8 cellular contexts compared by ENCODE assay signal in genomic region chr11:66677599-66678375, GRCh38. TPM values are rescaled to one million over a fixed set of nuclear protein-coding genes. Genes with fewer than 3 reads are reported as not detected.
DNase-seq lines count a peak whose midpoint lies in the region; ATAC-seq and TF ChIP-seq lines count a peak whose summit lies in the region.

RBM4B (minus strand) TSS chr11:66677887; CDS start chr11:66677079, 808 bp downstream.

- H3K27ac Mint-ChIP-seq in central memory CD8-positive, alpha-beta T cell (ENCODE audit: low read depth): peak within 1 kb of the TSS; percentile 99

- peaks cover 43% of the 10 kb centered on the region for H3K4me1 Mint-ChIP-seq in central memory CD8-positive, alpha-beta T cell

- H3K27me3 Mint-ChIP-seq in central memory CD8-positive, alpha-beta T cell: no peaks in the 10 kb centered on the region

- peaks cover 15% of the 10 kb centered on the region for H3K36me3 Mint-ChIP-seq in central memory CD8-positive, alpha-beta T cell (ENCODE audit: insufficient read depth)

- peak within 1 kb of the TSS; percentile 98 for H3K4me3 Mint-ChIP-seq in central memory CD8-positive, alpha-beta T cell

- DNase-seq in AML-193 (lab: John Stamatoyannopoulos, UW) (peak; percentile 83 to 87), NCI-H460 (ENCODE audit: extremely low read depth, low read depth) (peak; percentile 86), islet precursor cell (peak; percentile 99)
- peak; percentile 89 to 94 for DNase-seq in central memory CD8-positive, alpha-beta T cell (ENCODE audit: low spot score in 2 of 2)
- peak; percentile 94 for DNase-seq in stimulated activated CD4-positive, alpha-beta T cell treated with anti-CD3 and anti-CD28 coated beads, Interleukin-12 subunit alpha, Interleukin-12 subunit beta, amount 100 ng/mL, for 4 hours

- ATAC-seq in HG03432 (IDR thresholded peaks at IDR 0.05; ENCODE audit: unreplicated experiment): peak; percentile 86
- ATAC-seq in activated CD4-positive, CD25-positive, alpha-beta regulatory T cell treated with anti-CD3 and anti-CD28 coated beads, Interleukin-2, amount 50 U/mL, for 24 hours: peak; percentile 90 to 92
- ATAC-seq in central memory CD8-positive, alpha-beta T cell (replicated peaks; ENCODE audit: extremely low read depth, poor library complexity, severe bottlenecking): peak; percentile 86

- TF ChIP-seq POLR2A in GM19193 (IDR thresholded peaks at IDR 0.05; ENCODE audit: extremely low read depth, insufficient read depth, insufficient read length): peak; percentile 93

- no peaks in the 10 kb centered on the region for H3K9me3 Mint-ChIP-seq in central memory CD8-positive, alpha-beta T cell

RNA-seq across cellular contexts. Expression of gene RBM4B, which starts in this region (rescaled TPM):
- 14.1 and 17.2 TPM in 2 replicates for total RNA-seq in NCI-H460 (2014; rRNA removed; shearing (Covaris generic))
- 24.2 and 26.2 TPM in 2 replicates for polyA plus RNA-seq in NCI-H460 (2014; cell fraction: nucleus; rRNA removed)

Comparison
In these comparisons a context has a peak if more than half of its experiments do, and no peak if none do; other contexts are left out.
1. Peak in every context shown above with its lines: DNase-seq and ATAC-seq.